Comparison of ENCODE assay signal across 21 cellular contexts in genomic region chr10:3635697-3636096, GRCh38.
DNase-seq lines count a peak whose midpoint lies in the region; ATAC-seq, FAIRE-seq and TF ChIP-seq lines count a peak whose summit lies in the region.
"Had no signal": no experiment of that assay in that cellular context is flagged by ENCODE, and none has a peak within 500 bp of the region (broad histone marks: within the 10 kb centered on the region; RNA-seq: fewer than 3 reads in every experiment).

No MANE protein-coding gene starts in this region.

- FAIRE-seq in GM19239 (lab: Jason Lieb, UNC): no peak
- no peak for FAIRE-seq in kidney (lab: Jason Lieb, UNC)
- FAIRE-seq: HTR-8/SVneo had no signal

- TF ChIP-seq POLR2A in prostate gland (IDR thresholded peaks at IDR 0.05) (no peak), gastrocnemius medialis (IDR thresholded peaks at IDR 0.05) (no peak)

- H3K27me3 ChIP-seq in prostate gland (replicated peaks; ENCODE audit: insufficient read depth) (no peaks in the 10 kb centered on the region), gastrocnemius medialis (no peaks in the 10 kb centered on the region)
- H3K27me3 ChIP-seq: Peyer's patch, right lobe of liver had no signal

- TF ChIP-seq CTCF in epithelial cell of esophagus (IDR thresholded peaks at IDR 0.05; ENCODE audit: insufficient read depth, low read depth, low read length, missing control alignments): no peak
- no peak for TF ChIP-seq CTCF in prostate gland (IDR thresholded peaks at IDR 0.05)
- TF ChIP-seq CTCF in gastrocnemius medialis (IDR thresholded peaks at IDR 0.05 in 4 of 5, conservative IDR thresholded peaks at IDR 0.05 in 1 of 5): no peak
- no peak for TF ChIP-seq CTCF in kidney (IDR thresholded peaks at IDR 0.05; ENCODE audit: borderline replicate concordance, extremely low read depth, insufficient read depth)

- H3K36me3 ChIP-seq in prostate gland (no peaks in the 10 kb centered on the region), gastrocnemius medialis (no peaks in the 10 kb centered on the region), kidney (ENCODE audit: control insufficient read depth in 1 of 2, insufficient read depth in 2 of 2, low read length in 2 of 2) (no peaks in the 10 kb centered on the region)
- H3K36me3 ChIP-seq: Peyer's patch, right lobe of liver had no signal

- peak; percentile 73 for DNase-seq in DMS53 treated with DMSO at 0.1 percent for 48 hours (lab: John Stamatoyannopoulos, UW; ENCODE audit: unreplicated experiment)
- peak; percentile 62 for DNase-seq in NCI-H345 (lab: John Stamatoyannopoulos, UW)
- peak; percentile 98 for DNase-seq in epithelial cell of esophagus (ENCODE audit: low read depth)
- peak; percentile 83 for DNase-seq in prostate gland (ENCODE audit: low spot score)
- no peak for DNase-seq in gastrocnemius medialis
- DNase-seq in GM19239 (ENCODE audit: insufficient read length, low spot score): no peak
- no peak for DNase-seq in kidney
- DNase-seq: activated CD8-positive, alpha-beta memory T cell treated with anti-CD3 and anti-CD28 coated beads for 24 hours; activated naive CD8-positive, alpha-beta T cell treated with anti-CD3 and anti-CD28 coated beads, Interleukin-2, amount 10 ng/mL, durations not matched to agents 7 days and 5 days; CD8-positive, alpha-beta memory T cell; cortex of kidney; HCEC 1CT; left ventricle myocardium superior; NCI-H2029; NCI-H510A treated with DMSO at 0.1 percent for 48 hours; right lobe of liver; stimulated activated naive CD8-positive, alpha-beta T cell treated with anti-CD3 and anti-CD28 coated beads, Interleukin-15, Interleukin-2, amounts not matched to agents 100 U/mL and 50 U/mL, for 24 hours had no signal

- WGBS in prostate gland: 44% methylated on average over 6 of the region's 6 CpGs

- in situ Hi-C loops in gastrocnemius medialis (cut with MboI; ENCODE audit: low sequenced_read_pairs in 4 of 4): no loop called here

- H3K4me3 ChIP-seq in epithelial cell of esophagus (ENCODE audit: low read length): no peak overlapping the region
- H3K4me3 ChIP-seq in prostate gland: no peak overlapping the region
- H3K4me3 ChIP-seq in gastrocnemius medialis: no peak overlapping the region
- no peak overlapping the region for H3K4me3 ChIP-seq in kidney (ENCODE audit: low read length in 2 of 2)
- H3K4me3 ChIP-seq: Peyer's patch, right lobe of liver, SK-N-MC had no signal

- no peak overlapping the region for H3K9ac ChIP-seq in kidney (ENCODE audit: low read length in 2 of 2)

- no peak for ATAC-seq in gastrocnemius medialis
- ATAC-seq in GM21576 (IDR thresholded peaks at IDR 0.05; ENCODE audit: unreplicated experiment): no peak
- ATAC-seq: left ventricle myocardium superior; stimulated activated naive CD8-positive, alpha-beta T cell treated with anti-CD3 and anti-CD28 coated beads, Interleukin-15, Interleukin-2, amounts not matched to agents 100 U/mL and 50 U/mL, for 24 hours had no signal

- H3K4me1 ChIP-seq in prostate gland (replicated peaks) (no peaks in the 10 kb centered on the region), gastrocnemius medialis (no peaks in the 10 kb centered on the region), kidney (ENCODE audit: control insufficient read depth in 1 of 2, insufficient read depth in 1 of 2, low read depth in 1 of 2, low read length in 2 of 2) (no peaks in the 10 kb centered on the region)
- H3K4me1 ChIP-seq: Peyer's patch, right lobe of liver had no signal

- H3K9me3 ChIP-seq in prostate gland (no peaks in the 10 kb centered on the region), gastrocnemius medialis (no peaks in the 10 kb centered on the region), kidney (ENCODE audit: control insufficient read depth in 1 of 2, low read length in 2 of 2) (no peaks in the 10 kb centered on the region)
- H3K9me3 ChIP-seq: Peyer's patch, right lobe of liver had no signal

- intact Hi-C loops in prostate gland (cut with DNase I): no loop called here
- intact Hi-C loops in gastrocnemius medialis (cut with DNase I; ENCODE audit: low total_unique reads): no loop called here
- intact Hi-C loops in kidney (cut with DNase I): no loop called here

- H3K27ac ChIP-seq in prostate gland: no peak overlapping the region
- H3K27ac ChIP-seq in gastrocnemius medialis: no peak overlapping the region
- no peak overlapping the region for H3K27ac ChIP-seq in kidney (ENCODE audit: low read depth in 2 of 2, low read length in 2 of 2)
- H3K27ac ChIP-seq: Peyer's patch, right lobe of liver, SK-N-MC had no signal

Comparison
In these comparisons a context has a peak if more than half of its experiments do, and no peak if none do; other contexts are left out.
1. DNase-seq: peak in DMS53 treated with DMSO at 0.1 percent for 48 hours (single experiment), NCI-H345 (single experiment), epithelial cell of esophagus (single experiment) and prostate gland (single experiment); none in gastrocnemius medialis (0 of 2), GM19239 (single experiment) and kidney (single experiment).